1 cellular context compared by ENCODE assay signal in the genomic region with DNA sequence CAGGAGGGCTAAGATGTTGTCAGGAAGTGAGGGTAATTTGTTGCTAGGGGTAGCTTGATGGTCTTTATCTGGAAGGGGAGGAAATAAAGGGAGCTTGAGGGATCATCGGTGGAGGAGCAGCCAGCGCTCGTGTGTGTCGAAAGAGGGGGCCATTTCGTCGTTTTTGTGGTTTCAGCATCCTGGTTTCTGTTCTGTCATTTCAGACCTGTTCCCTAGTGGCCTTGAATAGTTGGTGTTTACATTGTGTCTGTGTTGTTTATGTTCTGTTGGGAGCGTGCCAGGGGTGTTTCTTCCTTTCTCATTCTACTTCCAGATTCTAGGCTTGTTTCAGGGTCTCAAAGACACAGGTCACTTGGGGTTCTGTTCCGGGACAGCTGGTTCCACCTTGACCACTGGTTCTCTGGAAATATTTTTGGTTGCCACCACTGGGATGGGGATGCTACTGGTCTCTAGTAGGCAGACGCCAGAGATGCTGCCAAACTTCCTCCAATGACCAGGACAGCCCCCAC.
A peak's percentile ranks its signal among the peaks of the same experiment; 100 is the strongest.
TF ChIP-seq lines count a peak whose summit lies in the region.

No MANE protein-coding gene starts in this region.

TF ChIP-seq in HepG2, 621 proteins besides CTCF, POLR2A, EP300 and RAD21 (continued from another document):
- TF ChIP-seq ZBTB20 (CRISPR knock-in tag; IDR thresholded peaks at IDR 0.05; ENCODE audit: borderline replicate concordance, low read depth) (peak; percentile 29; the same call in 1 of the 2 replicates), ATF7 (IDR thresholded peaks at IDR 0.05) (no peak), ATF7 (CRISPR knock-in tag; IDR thresholded peaks at IDR 0.05) (no peak), CEBPG (CRISPR knock-in tag; IDR thresholded peaks at IDR 0.05) (0 out of 2 replicates have a peak, but pooled peaks have one; percentile 51)
TF ChIP-seq in HepG2: peak in this region for 127.
